8 cellular contexts compared by ENCODE assay signal in genomic region chrX:71118032-71118984, GRCh38. TPM values are rescaled to one million over a fixed set of nuclear protein-coding genes. Genes with fewer than 3 reads are reported as not detected.
DNase-seq lines count a peak whose midpoint lies in the region; ATAC-seq and TF ChIP-seq lines count a peak whose summit lies in the region.

Gene MED12, plus strand, starts transcription at chrX:71118596. Its CDS starts 159 bp downstream, at chrX:71118755.

- peak; percentile 70 for ATAC-seq in GM18858 (IDR thresholded peaks at IDR 0.05; ENCODE audit: unreplicated experiment)
- peak; percentile 82 for ATAC-seq in HG03103 (IDR thresholded peaks at IDR 0.05; ENCODE audit: low read depth, unreplicated experiment)

- H3K4me3 ChIP-seq in spleen, result peak within 1 kb of the TSS; percentile 18 to 79 (median 49)

- intact Hi-C loops in spleen (cut with DNase I; ENCODE audit: low total_unique reads), result no loop called here

- H3K9me3 ChIP-seq in spleen, result no peaks in the 10 kb centered on the region

- peak; percentile 68 for DNase-seq in ACHN
- peak; percentile 55 for DNase-seq in NCI-H226
- DNase-seq in activated CD4-positive, CD25-positive, alpha-beta regulatory T cell (lab: John Stamatoyannopoulos, UW), result peak; percentile 25 to 50 (median 46)
- DNase-seq in caudate nucleus (lab: John Stamatoyannopoulos, UW), result peak; percentile 2 to 89 (median 70)
- DNase-seq in iris pigment epithelial cell (ENCODE audit: low read depth), result peak; percentile 74
- peak; percentile 94 for DNase-seq in spleen

- WGBS in spleen, 5 donors, result 1 to 42% (median 3%) methylated on average over 43 to 56 of the region's 56 CpGs

- peaks cover 0 to 37% (median 13%) of the 10 kb centered on the region in 6 donors for H3K36me3 ChIP-seq in spleen

- in situ Hi-C loops in ACHN (cut with HindIII; ENCODE audit: low pct_ligation_motif_present, low pct_unique_long_range_greater_than_20kb, low sequenced_read_pairs), result no loop called here

- H3K4me1 ChIP-seq in spleen, result peaks cover 4 to 32% (median 19%) of the 10 kb centered on the region in 6 donors

- no peak for TF ChIP-seq POLR2A in spleen (IDR thresholded peaks at IDR 0.05)

- H3K27ac ChIP-seq in caudate nucleus (ENCODE audit: low read depth, low read length) (peak within 1 kb of the TSS; percentile 58), spleen (peak within 1 kb of the TSS; percentile 62 to 94 (median 88))

- no peaks in the 10 kb centered on the region for H3K27me3 ChIP-seq in spleen (replicated peaks in 1 of 7)

- TF ChIP-seq CTCF in spleen (IDR thresholded peaks at IDR 0.05 in 8 of 11, conservative IDR thresholded peaks at IDR 0.05 in 3 of 11), result no peak

RNA-seq across cellular contexts. Expression of gene MED12, which starts in this region (rescaled TPM):
- 100 to 1,000 TPM in 3 of 7 donors, 10 to 100 TPM in 4; 90.0 to 151 (median 98.7) TPM for total RNA-seq in spleen
- polyA plus RNA-seq in spleen, result 10 to 100 TPM in 1 of 3 donors, 1 to 10 TPM in 2; 5.2 to 15.6 (median 5.3) TPM

Comparison
In these comparisons a context has a peak if more than half of its experiments do, and no peak if none do; other contexts are left out.
1. Peak in every context shown above with its lines: DNase-seq, ATAC-seq, H3K4me3 ChIP-seq and H3K27ac ChIP-seq.